11 cellular contexts compared by ENCODE assay signal in genomic region chr15:99438691-99439523, GRCh38.
A peak's percentile ranks its signal among the peaks of the same experiment; 100 is the strongest.
DNase-seq lines count a peak whose midpoint lies in the region; ATAC-seq and TF ChIP-seq lines count a peak whose summit lies in the region.
"Had no signal": no experiment of that assay in that cellular context is flagged by ENCODE, and none has a peak within 500 bp of the region (broad histone marks: within the 10 kb centered on the region; RNA-seq: fewer than 3 reads in every experiment).

No MANE protein-coding gene starts in this region.

- H3K27me3 Mint-ChIP-seq in stimulated activated naive CD8-positive, alpha-beta T cell treated with anti-CD3 and anti-CD28 coated beads, Interleukin-15, amount 100 ng/mL, for 72 hours: no peaks in the 10 kb centered on the region
- peaks cover 14 to 29% (median 14%) of the 10 kb centered on the region in 3 donors for H3K27me3 Mint-ChIP-seq in CD14-positive monocyte (ENCODE audit: low read depth in 3 of 3)

- H3K4me3 ChIP-seq in lower lobe of right lung: no peak overlapping the region
- no peak overlapping the region for H3K4me3 ChIP-seq in A673 (ENCODE audit: low read depth, low read length, poor library complexity, severe bottlenecking)

- peak overlapping the region; percentile 52 to 77 for H3K4me3 Mint-ChIP-seq in stimulated activated naive CD8-positive, alpha-beta T cell treated with anti-CD3 and anti-CD28 coated beads, Interleukin-15, amount 100 ng/mL, for 72 hours
- H3K4me3 Mint-ChIP-seq in CD14-positive monocyte: peak overlapping the region in 1 of 2 donors; percentile 4

- H3K9me3 Mint-ChIP-seq in stimulated activated naive CD8-positive, alpha-beta T cell treated with anti-CD3 and anti-CD28 coated beads, Interleukin-15, amount 100 ng/mL, for 72 hours: no peaks in the 10 kb centered on the region
- peaks cover 0 to 2% (median 0%) of the 10 kb centered on the region in 7 donors for H3K9me3 Mint-ChIP-seq in CD14-positive monocyte

- H3K27ac Mint-ChIP-seq in stimulated activated naive CD8-positive, alpha-beta T cell treated with anti-CD3 and anti-CD28 coated beads, Interleukin-15, amount 100 ng/mL, for 72 hours: peak overlapping the region; percentile 11 to 75
- no peak overlapping the region for H3K27ac Mint-ChIP-seq in CD14-positive monocyte

- intact Hi-C loops in lower lobe of right lung (cut with DNase I) (no loop called here), CD14-positive monocyte (cut with micrococcal nuclease) (no loop called here), A673 (cut with micrococcal nuclease; ENCODE audit: unreplicated experiment) (no loop called here)

- no TSS peak for BruUV-seq in A673 (replicated peaks; lab: Mats Ljungman, UMichigan)

- peaks cover 95% of the 10 kb centered on the region for H3K4me1 Mint-ChIP-seq in stimulated activated naive CD8-positive, alpha-beta T cell treated with anti-CD3 and anti-CD28 coated beads, Interleukin-15, amount 100 ng/mL, for 72 hours
- H3K4me1 Mint-ChIP-seq in CD14-positive monocyte: peaks cover 11% of the 10 kb centered on the region

- H3K4me1 ChIP-seq in lower lobe of right lung: peaks cover 61% of the 10 kb centered on the region
- peaks cover 12% of the 10 kb centered on the region for H3K4me1 ChIP-seq in A673 (ENCODE audit: insufficient read depth, low read length, poor library complexity, severe bottlenecking)

- no peaks in the 10 kb centered on the region for H3K9me3 ChIP-seq in lower lobe of right lung
- H3K9me3 ChIP-seq in A673 (ENCODE audit: low read depth, low read length, poor library complexity, severe bottlenecking): no peaks in the 10 kb centered on the region
- H3K9me3 ChIP-seq: tibial nerve had no signal

- no peak for TF ChIP-seq CTCF in lower lobe of right lung (IDR thresholded peaks at IDR 0.05)
- no peak for TF ChIP-seq CTCF in CD14-positive monocyte (IDR thresholded peaks at IDR 0.05)
- TF ChIP-seq CTCF in A673 (conservative IDR thresholded peaks at IDR 0.05; ENCODE audit: low read depth, low read length): no peak

- no peaks in the 10 kb centered on the region for H3K36me3 Mint-ChIP-seq in CD14-positive monocyte

- POLR2A ChIA-PET in A673 (lab: Charles Lee; ENCODE audit: low non-redundant PET): no interaction called here

- DNase-seq in NCI-H82 (lab: John Stamatoyannopoulos, UW) (peak; percentile 68), NCI-H82 treated with DMSO at 0.1 percent for 48 hours (lab: John Stamatoyannopoulos, UW; ENCODE audit: unreplicated experiment) (no peak), lower lobe of right lung (no peak), NCI-H1694 treated with DMSO at 0.1 percent for 48 hours (lab: John Stamatoyannopoulos, UW) (no peak), CD14-positive monocyte (ENCODE audit: low spot score) (no peak), A673 (ENCODE audit: low spot score) (no peak)
- peak; percentile 35 for DNase-seq in activated naive CD8-positive, alpha-beta T cell treated with anti-CD3 and anti-CD28 coated beads, Interleukin-2, amount 50 U/mL, for 16 hours (ENCODE audit: low read depth, low spot score)
- peak in 1 of 2 donors; percentile 45 for DNase-seq in stimulated activated naive CD8-positive, alpha-beta T cell treated with anti-CD3 and anti-CD28 coated beads, Interleukin-15, amount 100 ng/mL, for 72 hours
- DNase-seq: foreskin fibroblast had no signal

- CTCF ChIA-PET in A673 (lab: Charles Lee): no interaction called here

- H3K36me3 ChIP-seq in lower lobe of right lung (no peaks in the 10 kb centered on the region), A673 (ENCODE audit: insufficient read depth, low read length, poor library complexity, severe bottlenecking) (no peaks in the 10 kb centered on the region)
- H3K36me3 ChIP-seq: tibial nerve had no signal

- H3K27me3 ChIP-seq in lower lobe of right lung (ENCODE audit: low read depth) (no peaks in the 10 kb centered on the region), A673 (replicated peaks; ENCODE audit: insufficient read depth, low read depth, low read length, poor library complexity) (no peaks in the 10 kb centered on the region)
- H3K27me3 ChIP-seq: tibial nerve had no signal

- H3K27ac ChIP-seq in lower lobe of right lung: peak overlapping the region; percentile 24
- no peak overlapping the region for H3K27ac ChIP-seq in A673 (ENCODE audit: low read depth, low read length, poor library complexity, severe bottlenecking)
- H3K27ac ChIP-seq: 22Rv1 had no signal

- no peak for ATAC-seq in lower lobe of right lung
- peak; percentile 44 for ATAC-seq in stimulated activated naive CD8-positive, alpha-beta T cell treated with anti-CD3 and anti-CD28 coated beads, Interleukin-15, amount 100 ng/mL, for 72 hours

Comparison
In these comparisons a context has a peak if more than half of its experiments do, and no peak if none do; other contexts are left out.
1. DNase-seq: peak in NCI-H82 (single experiment) and activated naive CD8-positive, alpha-beta T cell treated with anti-CD3 and anti-CD28 coated beads, Interleukin-2, amount 50 U/mL, for 16 hours (single experiment); none in NCI-H82 treated with DMSO at 0.1 percent for 48 hours (single experiment), lower lobe of right lung (single experiment), NCI-H1694 treated with DMSO at 0.1 percent for 48 hours (single experiment), CD14-positive monocyte (single experiment) and A673 (single experiment).
2. H3K27ac Mint-ChIP-seq: peak in stimulated activated naive CD8-positive, alpha-beta T cell treated with anti-CD3 and anti-CD28 coated beads, Interleukin-15, amount 100 ng/mL, for 72 hours (2 of 2); none in CD14-positive monocyte (0 of 7).